In genomic region chr17:22443061-22443460, GRCh38 we compare ENCODE assay signal across 22 cellular contexts.
DNase-seq lines count a peak whose midpoint lies in the region; ATAC-seq, FAIRE-seq and TF ChIP-seq lines count a peak whose summit lies in the region.
"Had no signal": no experiment of that assay in that cellular context is flagged by ENCODE, and none has a peak within 500 bp of the region (broad histone marks: within the 10 kb centered on the region; RNA-seq: fewer than 3 reads in every experiment).

No MANE protein-coding gene starts in this region.

- H3K9me1 ChIP-seq in K562 (ENCODE audit: control insufficient read depth, insufficient read depth, low read length): no peaks in the 10 kb centered on the region

- TF ChIP-seq CTCF in NB4 (IDR thresholded peaks at IDR 0.05; ENCODE audit: low read depth, low read length) (no peak), K562 (IDR thresholded peaks at IDR 0.05 in 2 of 3, conservative IDR thresholded peaks at IDR 0.05 in 1 of 3; ENCODE audit: insufficient read depth in 2 of 3, low read depth in 1 of 3, low read length in 3 of 3) (no peak), testis (IDR thresholded peaks at IDR 0.05) (no peak)

- TF ChIP-seq EP300 in K562 (IDR thresholded peaks at IDR 0.05; ENCODE audit: low read length): no peak

- no peak for FAIRE-seq in K562 (lab: Jason Lieb, UNC)
- FAIRE-seq: A549, GM12891, GM18507 had no signal

- H3K9ac ChIP-seq in K562 (ENCODE audit: insufficient read depth in 1 of 2, low read depth in 2 of 2, low read length in 2 of 2): no peak overlapping the region

- no peak overlapping the region for H2AFZ ChIP-seq in K562 (ENCODE audit: low read depth, low read length)
- H2AFZ ChIP-seq: GM23338 had no signal

- H3K27me3 ChIP-seq in K562 (ENCODE audit: control insufficient read depth in 2 of 2, insufficient read depth in 2 of 2, low read length in 2 of 2): no peaks in the 10 kb centered on the region
- no peaks in the 10 kb centered on the region for H3K27me3 ChIP-seq in testis

- DNase-seq in NB4 (ENCODE audit: low read depth): peak; percentile 20
- DNase-seq in OCI-M1 (lab: John Stamatoyannopoulos, UW): peak; percentile 12
- no peak for DNase-seq in K562 (ENCODE audit: extremely low read depth in 1 of 4, low spot score in 3 of 4)
- peak; percentile 31 for DNase-seq in testis
- no peak for DNase-seq in activated CD8-positive, alpha-beta memory T cell treated with anti-CD3 and anti-CD28 coated beads, Interleukin-2, amount 50 U/mL, for 4 hours
- no peak for DNase-seq in SIG-M5 treated with dmso at 0.1 percent for 504 hours (lab: John Stamatoyannopoulos, UW; ENCODE audit: unreplicated experiment)
- DNase-seq: 8988T; ACHN; C1 segment of cervical spinal cord; Calu3; CD4-positive, alpha-beta memory T cell; COR-L47; DMS53; DMS79 treated with DMSO at 0.1 percent for 48 hours; GF-D8; H9 had no signal

- intact Hi-C loops in K562 (cut with micrococcal nuclease) (no loop called here), testis (cut with DNase I; ENCODE audit: low total_unique reads) (no loop called here)

- no peaks in the 10 kb centered on the region for H3K36me3 ChIP-seq in K562 (ENCODE audit: control insufficient read depth, insufficient read depth, low read length)
- H3K36me3 ChIP-seq in testis (ENCODE audit: low read depth, missing control alignments): no peaks in the 10 kb centered on the region

- ATAC-seq in K562 (no peak), HG03135 (IDR thresholded peaks at IDR 0.05; ENCODE audit: unreplicated experiment) (no peak)
- ATAC-seq: A549, GM23338, HCT116 had no signal

- no peak overlapping the region for H3K4me2 ChIP-seq in K562 (ENCODE audit: insufficient read depth, low read length)
- H3K4me2 ChIP-seq: A549, GM23338 had no signal

- no peaks in the 10 kb centered on the region for H4K20me1 ChIP-seq in K562 (replicated peaks; ENCODE audit: control insufficient read depth, insufficient read depth, low read length)

- H3K79me2 ChIP-seq in K562 (ENCODE audit: control insufficient read depth, insufficient read depth, low read length): no peaks in the 10 kb centered on the region

- H3K4me3 ChIP-seq in NB4 (ENCODE audit: low read depth, low read length) (no peak overlapping the region), K562 (no peak overlapping the region), testis (no peak overlapping the region)
- H3K4me3 ChIP-seq: A549, GM23338 had no signal

- H3K9me3 ChIP-seq in K562 (replicated peaks; ENCODE audit: control insufficient read depth, insufficient read depth, low read depth, low read length): no peaks in the 10 kb centered on the region
- H3K9me3 ChIP-seq in testis: no peaks in the 10 kb centered on the region
- H3K9me3 ChIP-seq: A549 had no signal

- H3K27ac ChIP-seq in K562 (ENCODE audit: extremely low read depth, low read depth, low read length) (no peak overlapping the region), testis (no peak overlapping the region)
- H3K27ac ChIP-seq: A549 had no signal

- no peak for TF ChIP-seq RAD21 in K562 (CRISPR knock-in tag; conservative IDR thresholded peaks at IDR 0.05 in 1 of 2, IDR thresholded peaks at IDR 0.05 in 1 of 2)

- BruUV-seq in K562 (replicated peaks; lab: Mats Ljungman, UMichigan): no TSS peak

- no peak for TF ChIP-seq POLR2A in NB4 (IDR thresholded peaks at IDR 0.05; ENCODE audit: extremely low read depth, insufficient read length)
- no peak for TF ChIP-seq POLR2A in K562 (conservative IDR thresholded peaks at IDR 0.05)
- TF ChIP-seq POLR2A in testis (IDR thresholded peaks at IDR 0.05): no peak

- in situ Hi-C loops in K562 (cut with MboI): no loop called here

- no peaks in the 10 kb centered on the region for H3K4me1 ChIP-seq in K562 (replicated peaks in 1 of 2; ENCODE audit: control insufficient read depth in 2 of 2, insufficient read depth in 2 of 2, low read length in 2 of 2)
- peaks cover 4% of the 10 kb centered on the region for H3K4me1 ChIP-seq in testis
- H3K4me1 ChIP-seq: A549 had no signal

- CTCF ChIA-PET in K562 (lab: Yijun Ruan, JAX; ENCODE audit: low intra/inter-chr PET ratio): no interaction called here

- POLR2A ChIA-PET in K562 (lab: Yijun Ruan, JAX): no interaction called here

- 4% methylated on average over 4 of the region's 6 CpGs for WGBS in K562 (ENCODE audit: insufficient coverage, low coverage, missing lambda C conversion rate)
- 58 to 68% methylated on average over 6 of the region's 6 CpGs for WGBS in testis, 2 donors

TF ChIP-seq in K562, 482 proteins besides CTCF, POLR2A, EP300 and RAD21:
- no peak for TF ChIP-seq MAX (CRISPR knock-in tag; IDR thresholded peaks at IDR 0.05)
- peak; percentile 67 for TF ChIP-seq CEBPB (tag; IDR thresholded peaks at IDR 0.05)

Comparison
In these comparisons a context has a peak if more than half of its experiments do, and no peak if none do; other contexts are left out.
1. DNase-seq: peak in NB4 (single experiment), OCI-M1 (single experiment) and testis (single experiment); none in K562 (0 of 4), activated CD8-positive, alpha-beta memory T cell treated with anti-CD3 and anti-CD28 coated beads, Interleukin-2, amount 50 U/mL, for 4 hours (single experiment) and SIG-M5 treated with dmso at 0.1 percent for 504 hours (single experiment).